ENCODE assay signal across 9 cellular contexts in the genomic region with DNA sequence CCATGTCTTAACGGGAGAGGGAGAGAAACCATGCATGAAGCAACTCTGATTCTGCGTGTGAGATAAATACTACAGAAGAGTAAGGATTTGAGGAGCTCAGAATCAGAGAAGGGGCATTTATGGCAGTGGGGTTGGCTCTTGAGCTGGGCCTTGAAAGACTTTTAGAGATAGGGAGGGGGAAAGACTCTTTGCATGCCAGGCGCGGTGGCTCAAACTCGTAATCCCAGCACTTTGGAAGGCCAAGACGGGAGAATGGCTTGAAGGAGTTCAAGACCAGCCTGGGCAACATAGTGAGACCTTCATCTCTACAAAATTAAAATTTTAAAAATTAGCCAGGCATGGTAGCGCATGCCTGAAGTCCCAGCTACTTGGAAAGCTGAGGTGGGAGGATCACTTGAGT. TPM values are rescaled to one million over a fixed set of nuclear protein-coding genes. Genes with fewer than 3 reads are reported as not detected.
DNase-seq lines count a peak whose midpoint lies in the region; ATAC-seq and TF ChIP-seq lines count a peak whose summit lies in the region.
"Had no signal": no experiment of that assay in that cellular context is flagged by ENCODE, and none has a peak within 500 bp of the region (broad histone marks: within the 10 kb centered on the region; RNA-seq: fewer than 3 reads in every experiment).

No MANE protein-coding gene starts in this region.

- intact Hi-C loops in activated CD4-positive, alpha-beta memory T cell treated with anti-CD3 and anti-CD28 coated beads for 36 hours (cut with micrococcal nuclease): loop anchor here (10.0 kb wide), 1 partner anchor 630 kb away; no protein-coding TSS in a partner anchor
- intact Hi-C loops in spleen (cut with DNase I; ENCODE audit: low total_unique reads): no loop called here

- no peak for TF ChIP-seq POLR2A in spleen (IDR thresholded peaks at IDR 0.05)

- POLR2A ChIA-PET in activated CD4-positive, alpha-beta memory T cell treated with anti-CD3 and anti-CD28 coated beads for 36 hours (lab: Charles Lee): interaction anchor here (1.1 to 5.2 kb wide), 4 partner anchors 14 to 56 kb away, joined by 3 to 36 read pairs (median 15); a partner anchor contains a TSS

- H3K4me1 ChIP-seq in GM23338 (ENCODE audit: insufficient read depth) (peaks cover 24% of the 10 kb centered on the region), iPS-20b (ENCODE audit: insufficient read depth, low read length) (peaks cover 9% of the 10 kb centered on the region), spleen (peaks cover 25 to 67% (median 53%) of the 10 kb centered on the region in 6 donors), foreskin keratinocyte (no peaks in the 10 kb centered on the region)

- peak overlapping the region; percentile 86 for H3K4me3 Mint-ChIP-seq in GM23338
- peak overlapping the region; percentile 83 for H3K4me3 Mint-ChIP-seq in activated CD4-positive, alpha-beta memory T cell treated with anti-CD3 and anti-CD28 coated beads for 36 hours

- peak overlapping the region; percentile 67 for H2AFZ ChIP-seq in GM23338

- CTCF ChIA-PET in activated CD4-positive, alpha-beta memory T cell treated with anti-CD3 and anti-CD28 coated beads for 36 hours (lab: Charles Lee): interaction anchor here (0.9 to 6.8 kb wide), 4 partner anchors 12 to 23 kb away, joined by 3 to 43 read pairs (median 6); no protein-coding TSS in a partner anchor

- H3K27ac ChIP-seq in GM23338 (ENCODE audit: low read depth) (no peak overlapping the region), iPS-20b (ENCODE audit: low read length) (no peak overlapping the region), spleen (peak overlapping the region in 6 of 8 donors; percentile 52 to 98 (median 92)), foreskin keratinocyte (no peak overlapping the region)

- H3K36me3 ChIP-seq in GM23338 (ENCODE audit: insufficient read depth): no peaks in the 10 kb centered on the region
- no peaks in the 10 kb centered on the region for H3K36me3 ChIP-seq in iPS-20b (ENCODE audit: insufficient read depth, low read depth, low read length)
- H3K36me3 ChIP-seq in spleen: no peaks in the 10 kb centered on the region

- WGBS in spleen, 5 donors: 84 to 94% (median 89%) methylated on average over 7 of the region's 7 CpGs

- H3K4me1 Mint-ChIP-seq in GM23338: peaks cover 17% of the 10 kb centered on the region
- peaks cover 23% of the 10 kb centered on the region for H3K4me1 Mint-ChIP-seq in activated CD4-positive, alpha-beta memory T cell treated with anti-CD3 and anti-CD28 coated beads for 36 hours (ENCODE audit: low read depth)

- ATAC-seq in GM23338 (no peak), foreskin keratinocyte (no peak)

- no peaks in the 10 kb centered on the region; the same call in 2 of the 3 replicates for H3K36me3 Mint-ChIP-seq in GM23338 (ENCODE audit: low read depth)
- H3K36me3 Mint-ChIP-seq in activated CD4-positive, alpha-beta memory T cell treated with anti-CD3 and anti-CD28 coated beads for 36 hours: no peaks in the 10 kb centered on the region

- no peaks in the 10 kb centered on the region; the same call in 1 of the 2 replicates for H4K20me1 ChIP-seq in GM23338 (replicated peaks; ENCODE audit: insufficient read depth)

- H3K27ac Mint-ChIP-seq in GM23338: no peak overlapping the region
- peak overlapping the region; percentile 88 for H3K27ac Mint-ChIP-seq in activated CD4-positive, alpha-beta memory T cell treated with anti-CD3 and anti-CD28 coated beads for 36 hours

- TF ChIP-seq CTCF in GM23338 (conservative IDR thresholded peaks at IDR 0.05; ENCODE audit: low read depth in 2 of 2): no peak
- TF ChIP-seq CTCF in spleen (IDR thresholded peaks at IDR 0.05 in 8 of 11, conservative IDR thresholded peaks at IDR 0.05 in 3 of 11): no peak
- no peak for TF ChIP-seq CTCF in foreskin keratinocyte (conservative IDR thresholded peaks at IDR 0.05)

- H3F3A ChIP-seq in GM23338 (replicated peaks; ENCODE audit: low read depth): 0 out of 2 replicates have a peak, but pooled peaks cover 6% of the 10 kb centered on the region

- H3K79me2 ChIP-seq in GM23338 (replicated peaks; ENCODE audit: insufficient read depth): no peaks in the 10 kb centered on the region

- DNase-seq in GM23338 (ENCODE audit: low spot score): no peak
- DNase-seq in activated CD4-positive, alpha-beta memory T cell treated with anti-CD3 and anti-CD28 coated beads for 36 hours: no peak
- DNase-seq in spleen: peak; percentile 73
- no peak for DNase-seq in NCI-H187 (lab: John Stamatoyannopoulos, UW)
- DNase-seq in foreskin keratinocyte: no peak
- DNase-seq in ecto neural progenitor cell (ENCODE audit: low spot score): no peak

- peak overlapping the region; percentile 69; the same call in 1 of the 2 replicates for H3K9ac ChIP-seq in iPS-20b (ENCODE audit: low read depth, low read length)

- H3K4me3 ChIP-seq in GM23338 (peak overlapping the region; percentile 96), iPS-20b (ENCODE audit: low read length) (peak overlapping the region; percentile 91), spleen (peak overlapping the region in 5 of 8 donors; percentile 55 to 83 (median 57))

- H3K27me3 ChIP-seq in GM23338 (ENCODE audit: insufficient read depth): no peaks in the 10 kb centered on the region
- H3K27me3 ChIP-seq in iPS-20b (ENCODE audit: insufficient read depth, low read length): no peaks in the 10 kb centered on the region; the same call in 1 of the 2 replicates
- H3K27me3 ChIP-seq in spleen (replicated peaks in 1 of 7): no peaks in the 10 kb centered on the region
- no peaks in the 10 kb centered on the region for H3K27me3 ChIP-seq in foreskin keratinocyte

- no peaks in the 10 kb centered on the region for H3K9me3 Mint-ChIP-seq in GM23338
- H3K9me3 Mint-ChIP-seq in activated CD4-positive, alpha-beta memory T cell treated with anti-CD3 and anti-CD28 coated beads for 36 hours: no peaks in the 10 kb centered on the region

- peaks cover 8% of the 10 kb centered on the region for H3K27me3 Mint-ChIP-seq in GM23338 (ENCODE audit: insufficient read depth, low read depth, poor library complexity)
- H3K27me3 Mint-ChIP-seq in activated CD4-positive, alpha-beta memory T cell treated with anti-CD3 and anti-CD28 coated beads for 36 hours: no peaks in the 10 kb centered on the region

- H3K9me3 ChIP-seq in iPS-20b (ENCODE audit: insufficient read depth, low read depth, low read length): no peaks in the 10 kb centered on the region
- no peaks in the 10 kb centered on the region for H3K9me3 ChIP-seq in spleen

- peak overlapping the region; percentile 72 for H3K4me2 ChIP-seq in GM23338

- no peaks in the 10 kb centered on the region for H3K9me2 ChIP-seq in GM23338 (ENCODE audit: insufficient read depth)

RNA-seq across cellular contexts. Expression of a gene that starts 0.7 kb away (rescaled TPM):
- total RNA-seq in GM23338 (2014; rRNA removed; shearing (Covaris generic)): 0.31 and 0.62 TPM in 2 replicates
- 1.0 TPM in 1 of 2 replicates, not detected in the other for polyA plus RNA-seq in GM23338 (2016; fragmentation: Nextera tagmentation; extraction: Ambion mirVana)
- 100 to 1,000 TPM; 134 to 141 TPM for total RNA-seq in activated CD4-positive, alpha-beta memory T cell treated with anti-CD3 and anti-CD28 coated beads for 36 hours
- 10 to 100 TPM; 12.2 to 24.7 (median 16.2) TPM for total RNA-seq in spleen
- 10 to 100 TPM; 43.9 to 86.0 (median 77.4) TPM for polyA plus RNA-seq in spleen
- 0.18 TPM in 1 of 2 replicates, not detected in the other for total RNA-seq in foreskin keratinocyte
- polyA plus RNA-seq in foreskin keratinocyte: 0.12 TPM in 1 of 2 replicates, not detected in the other

RNA-seq across cellular contexts. Expression of a gene that starts 0.9 kb away (rescaled TPM):
- 4.3 and 20.8 TPM in 2 replicates for total RNA-seq in GM23338 (2014; rRNA removed; shearing (Covaris generic))
- polyA plus RNA-seq in GM23338 (2016; fragmentation: Nextera tagmentation; extraction: Ambion mirVana) (10.6 and 15.4 TPM in 2 replicates), spleen (1 to 10 TPM; 4.9 to 5.7 (median 5.5) TPM), foreskin keratinocyte (10.0 and 10.2 TPM in 2 replicates)
- 1 to 10 TPM; 5.1 to 6.5 TPM for total RNA-seq in activated CD4-positive, alpha-beta memory T cell treated with anti-CD3 and anti-CD28 coated beads for 36 hours
- total RNA-seq in spleen (1 to 10 TPM; 4.3 to 7.5 (median 5.4) TPM), foreskin keratinocyte (5.0 and 6.2 TPM in 2 replicates)

RNA-seq across cellular contexts. Expression of a gene that starts 55.8 kb away (rescaled TPM):
- not detected in 2 replicates for total RNA-seq in GM23338 (2014; rRNA removed; shearing (Covaris generic))
- polyA plus RNA-seq in GM23338 (2016; fragmentation: Nextera tagmentation; extraction: Ambion mirVana): not detected in 2 replicates
- total RNA-seq in activated CD4-positive, alpha-beta memory T cell treated with anti-CD3 and anti-CD28 coated beads for 36 hours: not detected
- not detected for total RNA-seq in spleen
- not detected for polyA plus RNA-seq in spleen
- total RNA-seq in foreskin keratinocyte: not detected in 2 replicates
- polyA plus RNA-seq in foreskin keratinocyte: not detected in 2 replicates
- total RNA-seq: activated CD8-positive, alpha-beta memory T cell treated with anti-CD3 and anti-CD28 coated beads for 36 hours had no signal
- polyA plus RNA-seq: thymus had no signal

Comparison
In these comparisons a context has a peak if more than half of its experiments do, and no peak if none do; other contexts are left out.
1. H3K27ac ChIP-seq: peak in spleen (6 of 8); none in GM23338 (single experiment), iPS-20b (single experiment) and foreskin keratinocyte (single experiment).
2. Peak in every context shown above with its lines, with median percentiles within 50 percentile points of each other: H3K4me3 ChIP-seq.